In the genomic region with DNA sequence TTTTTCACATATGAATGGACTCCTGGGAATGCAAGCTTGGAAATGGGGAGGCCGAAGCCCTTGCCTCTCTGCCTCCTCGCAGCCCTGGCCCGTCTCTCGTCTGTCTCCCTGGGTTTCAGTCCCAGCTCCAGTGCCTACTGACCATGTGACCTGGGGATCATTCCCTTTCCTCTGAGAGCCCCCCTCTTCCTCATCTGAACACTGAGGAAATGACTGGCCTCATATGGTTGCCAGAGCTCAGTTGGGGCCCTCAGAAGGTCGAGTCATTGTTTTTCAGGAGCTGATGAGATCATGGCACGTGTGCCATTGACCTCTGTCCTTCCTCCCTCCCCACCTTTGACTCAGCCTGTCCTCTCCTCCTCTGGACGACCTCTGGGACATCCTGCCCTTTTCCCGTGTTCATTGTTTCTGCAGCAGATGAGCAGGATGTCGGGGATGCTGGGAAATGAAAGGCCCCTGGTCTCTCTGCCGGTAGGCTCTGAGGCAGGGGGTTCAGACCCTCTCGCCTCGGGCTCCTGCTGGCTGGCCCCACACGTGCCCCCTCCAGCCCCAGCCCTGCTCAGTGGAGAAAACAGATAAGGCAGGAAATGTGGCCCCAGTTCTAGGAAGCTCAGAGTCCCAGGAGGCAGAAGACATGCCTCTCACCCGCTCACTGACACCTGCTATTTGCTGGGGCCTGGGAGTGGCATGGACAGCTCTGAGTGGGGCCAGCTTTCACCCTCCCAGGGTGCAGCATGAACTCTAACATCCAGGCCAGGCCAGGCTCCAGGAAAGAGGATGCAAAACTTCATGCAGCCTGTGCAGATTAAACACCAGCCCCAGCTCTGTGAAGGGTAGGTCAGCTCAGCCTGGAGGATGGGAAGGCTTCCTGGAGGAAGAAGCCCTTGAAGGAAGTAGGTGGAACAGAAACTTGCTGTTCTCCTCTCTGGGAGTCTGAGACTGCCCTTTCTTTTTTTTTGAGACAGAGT, we compare ENCODE assay signal across 8 cellular contexts. TPM values are rescaled to one million over a fixed set of nuclear protein-coding genes. Genes with fewer than 3 reads are reported as not detected.
DNase-seq lines count a peak whose midpoint lies in the region; ATAC-seq, FAIRE-seq and TF ChIP-seq lines count a peak whose summit lies in the region.

No MANE protein-coding gene starts in this region.

- H3K36me3 ChIP-seq in esophagus squamous epithelium: no peaks in the 10 kb centered on the region

- ATAC-seq in HG02798 (IDR thresholded peaks at IDR 0.05; ENCODE audit: poor library complexity, unreplicated experiment) (no peak), GM18870 (IDR thresholded peaks at IDR 0.05; ENCODE audit: unreplicated experiment) (no peak)
- ATAC-seq in CD4-positive, alpha-beta T cell (ENCODE audit: poor library complexity): no peak

- no peaks in the 10 kb centered on the region for H3K9me3 ChIP-seq in esophagus squamous epithelium
- H3K9me3 ChIP-seq in CD4-positive, alpha-beta T cell (ENCODE audit: control insufficient read depth, low read length): no peaks in the 10 kb centered on the region

- no peak overlapping the region for H3K4me3 Mint-ChIP-seq in progenitor cell of endocrine pancreas (ENCODE audit: low read depth)
- H3K4me3 Mint-ChIP-seq in CD4-positive, alpha-beta T cell: no peak overlapping the region

- 38 to 50% methylated on average over 10 to 11 of the region's 14 CpGs for WGBS in esophagus squamous epithelium, 2 donors

- FAIRE-seq in RCC 7860 (lab: Jason Lieb, UNC): no peak

- H3K27me3 ChIP-seq in esophagus squamous epithelium: no peaks in the 10 kb centered on the region
- no peaks in the 10 kb centered on the region for H3K27me3 ChIP-seq in CD4-positive, alpha-beta T cell (ENCODE audit: control insufficient read depth, insufficient read depth, low read length)

- H3K4me1 Mint-ChIP-seq in progenitor cell of endocrine pancreas (ENCODE audit: low read depth): no peaks in the 10 kb centered on the region
- H3K4me1 Mint-ChIP-seq in CD4-positive, alpha-beta T cell (ENCODE audit: low read depth): peaks cover 6% of the 10 kb centered on the region

- no peaks in the 10 kb centered on the region for H3K36me3 Mint-ChIP-seq in progenitor cell of endocrine pancreas (ENCODE audit: insufficient read depth)
- H3K36me3 Mint-ChIP-seq in CD4-positive, alpha-beta T cell (ENCODE audit: low read depth): no peaks in the 10 kb centered on the region

- CTCF ChIA-PET in CD4-positive, alpha-beta T cell (lab: Charles Lee): interaction anchor here (0.5 kb wide), 1 partner anchor 97 kb away, joined by 3 read pairs; no protein-coding TSS in a partner anchor

- no peaks in the 10 kb centered on the region for H3K9me3 Mint-ChIP-seq in progenitor cell of endocrine pancreas (ENCODE audit: low read depth)
- H3K9me3 Mint-ChIP-seq in CD4-positive, alpha-beta T cell: no peaks in the 10 kb centered on the region

- no peaks in the 10 kb centered on the region for H3K27me3 Mint-ChIP-seq in progenitor cell of endocrine pancreas
- H3K27me3 Mint-ChIP-seq in CD4-positive, alpha-beta T cell: no peaks in the 10 kb centered on the region

- TF ChIP-seq POLR2A in esophagus squamous epithelium (IDR thresholded peaks at IDR 0.05): no peak

- H3K27ac Mint-ChIP-seq in progenitor cell of endocrine pancreas: peak overlapping the region; percentile 13
- H3K27ac Mint-ChIP-seq in CD4-positive, alpha-beta T cell: no peak overlapping the region

- no peak for TF ChIP-seq CTCF in esophagus squamous epithelium (IDR thresholded peaks at IDR 0.05)
- TF ChIP-seq CTCF in progenitor cell of endocrine pancreas (IDR thresholded peaks at IDR 0.05; ENCODE audit: unreplicated experiment): no peak
- TF ChIP-seq CTCF in CD4-positive, alpha-beta T cell (IDR thresholded peaks at IDR 0.05): no peak

- POLR2A ChIA-PET in CD4-positive, alpha-beta T cell (lab: Charles Lee): interaction anchor here (0.6 to 2.8 kb wide), 5 partner anchors 8 to 176 kb away, joined by 3 to 10 read pairs (median 3); a partner anchor contains a TSS

- H3K4me1 ChIP-seq in esophagus squamous epithelium: peaks cover 0 to 23% (median 0%) of the 10 kb centered on the region in 3 donors

- intact Hi-C loops in esophagus squamous epithelium (cut with DNase I): no loop called here
- intact Hi-C loops in CD4-positive, alpha-beta T cell (cut with DNase I, micrococcal nuclease): no loop called here

- H3K4me3 ChIP-seq in esophagus squamous epithelium: no peak overlapping the region

- H3K27ac ChIP-seq in esophagus squamous epithelium: peak overlapping the region in 3 of 4 donors; percentile 41 to 76 (median 69)
- H3K27ac ChIP-seq in CD4-positive, alpha-beta T cell (ENCODE audit: low read depth, low read length): no peak overlapping the region

- DNase-seq in GDM1 (lab: John Stamatoyannopoulos, UW): peak; percentile 47
- DNase-seq in RCC 7860 (ENCODE audit: low spot score): peak; percentile 86
- DNase-seq in esophagus squamous epithelium (lab: John Stamatoyannopoulos, UW): no peak
- no peak for DNase-seq in progenitor cell of endocrine pancreas (ENCODE audit: low spot score, unreplicated experiment)
- DNase-seq in dedifferentiated amniotic fluid mesenchymal stem cell (ENCODE audit: extremely low spot score): no peak
- DNase-seq in CD4-positive, alpha-beta T cell: no peak

RNA-seq across cellular contexts. Expression of a gene that starts 8.3 kb away (rescaled TPM):
- total RNA-seq in esophagus squamous epithelium: 10 to 100 TPM; 18.4 to 28.2 (median 26.4) TPM
- 23.7 and 29.8 TPM in 2 replicates for total RNA-seq in progenitor cell of endocrine pancreas
- 10 to 100 TPM; 42.9 to 47.0 TPM for total RNA-seq in CD4-positive, alpha-beta T cell

RNA-seq across cellular contexts. Expression of a gene that starts 15.0 kb away (rescaled TPM):
- total RNA-seq in esophagus squamous epithelium (10 to 100 TPM; 18.0 to 27.7 (median 23.4) TPM), progenitor cell of endocrine pancreas (34.6 and 35.4 TPM in 2 replicates)
- 10 to 100 TPM; 52.6 to 57.0 TPM for total RNA-seq in CD4-positive, alpha-beta T cell

RNA-seq across cellular contexts. Expression of a gene that starts 16.1 kb away (rescaled TPM):
- 1 to 10 TPM in 2 of 4 donors, under 1 TPM in 2; 0.83 to 4.2 (median 1.5) TPM for total RNA-seq in esophagus squamous epithelium
- total RNA-seq in progenitor cell of endocrine pancreas: 2.5 and 3.8 TPM in 2 replicates
- total RNA-seq in CD4-positive, alpha-beta T cell: 1 to 10 TPM; 4.4 to 6.5 TPM

RNA-seq across cellular contexts. Expression of a gene that starts 19.5 kb away (rescaled TPM):
- total RNA-seq in esophagus squamous epithelium (not detected), progenitor cell of endocrine pancreas (0.67 and 1.7 TPM in 2 replicates)
- under 1 TPM; 0.64 to 0.93 TPM for total RNA-seq in CD4-positive, alpha-beta T cell

RNA-seq across cellular contexts. Expression of a gene that starts 34.4 kb away (rescaled TPM):
- total RNA-seq in esophagus squamous epithelium (10 to 100 TPM; 29.2 to 65.0 (median 33.7) TPM), progenitor cell of endocrine pancreas (27.9 and 32.2 TPM in 2 replicates)
- 10 to 100 TPM; 34.6 to 36.5 TPM for total RNA-seq in CD4-positive, alpha-beta T cell

Comparison
In these comparisons a context has a peak if more than half of its experiments do, and no peak if none do; other contexts are left out.
1. DNase-seq: peak in GDM1 (single experiment) and RCC 7860 (single experiment); none in esophagus squamous epithelium (single experiment), progenitor cell of endocrine pancreas (single experiment), dedifferentiated amniotic fluid mesenchymal stem cell (single experiment) and CD4-positive, alpha-beta T cell (0 of 10).